Comparison of ENCODE assay signal across 8 cellular contexts in the genomic region with DNA sequence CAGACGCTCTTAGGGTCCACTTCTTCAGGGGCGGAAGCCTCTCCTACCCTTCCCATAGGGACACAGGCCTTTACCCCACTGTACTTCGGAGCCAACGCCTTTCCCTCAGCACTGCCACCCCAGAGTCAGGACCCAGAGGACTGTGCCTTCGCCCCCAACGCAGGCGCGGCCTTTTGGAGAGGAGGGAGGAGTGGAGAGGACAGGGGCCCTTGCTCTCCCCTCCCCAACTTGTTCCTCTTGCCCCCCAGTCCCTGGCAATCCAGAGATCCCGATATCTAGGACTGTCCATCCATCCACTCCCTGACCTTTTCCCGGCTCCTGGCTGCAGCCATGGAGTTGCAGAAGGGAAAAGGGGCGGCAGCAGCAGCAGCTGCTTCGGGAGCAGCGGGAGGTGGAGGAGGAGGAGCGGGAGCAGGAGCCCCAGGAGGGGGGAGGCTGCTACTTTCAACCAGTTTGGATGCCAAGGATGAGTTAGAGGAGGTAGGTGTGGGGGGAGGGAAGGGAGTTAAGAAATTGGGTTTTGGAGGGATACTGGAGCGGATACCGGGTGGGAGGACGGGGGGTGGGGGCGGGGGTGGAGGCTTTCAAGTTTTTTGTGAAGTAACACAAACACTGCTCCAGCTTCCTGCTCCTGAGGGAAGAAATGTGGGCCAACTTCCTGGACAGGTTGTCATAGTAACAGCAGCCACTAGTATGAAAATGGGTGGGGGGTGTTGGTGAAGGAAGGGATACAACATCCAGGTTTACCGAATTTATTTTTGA. TPM values are rescaled to one million over a fixed set of nuclear protein-coding genes. Genes with fewer than 3 reads are reported as not detected.
A peak's percentile ranks its signal among the peaks of the same experiment; 100 is the strongest.
DNase-seq lines count a peak whose midpoint lies in the region; TF ChIP-seq lines count a peak whose summit lies in the region.

No MANE protein-coding gene starts in this region.

- peaks cover 4% of the 10 kb centered on the region for H3K36me3 ChIP-seq in muscle layer of colon (ENCODE audit: insufficient read depth, low read length)

- TF ChIP-seq CTCF in endothelial cell (IDR thresholded peaks at IDR 0.05; ENCODE audit: unreplicated experiment) (no peak), GM10266 (IDR thresholded peaks at IDR 0.05; ENCODE audit: control insufficient read depth, insufficient read depth, low read depth, missing control alignments) (no peak)

- H3K4me1 ChIP-seq in muscle layer of colon (ENCODE audit: insufficient read depth, low read length): peaks cover under 1% of the 10 kb centered on the region

- H3K9me3 Mint-ChIP-seq in activated CD4-positive, alpha-beta memory T cell treated with anti-CD3 and anti-CD28 coated beads for 36 hours: no peaks in the 10 kb centered on the region
- no peaks in the 10 kb centered on the region for H3K9me3 Mint-ChIP-seq in endothelial cell (ENCODE audit: unreplicated experiment)

- no peaks in the 10 kb centered on the region for H3K27me3 ChIP-seq in muscle layer of colon (ENCODE audit: control insufficient read depth in 1 of 2, insufficient read depth in 2 of 2, low read length in 2 of 2)

- H3K27ac ChIP-seq in muscle layer of colon (ENCODE audit: low read depth, low read length): peak overlapping the region; percentile 98

- intact Hi-C loops in activated CD4-positive, alpha-beta memory T cell treated with anti-CD3 and anti-CD28 coated beads for 36 hours (cut with micrococcal nuclease): loop anchor here (5.0 kb wide), 2 partner anchors 49 to 161 kb away; a partner anchor contains a TSS

- peak overlapping the region; percentile 93 to 98 for H3K4me3 ChIP-seq in muscle layer of colon (ENCODE audit: low read depth in 1 of 2, low read length in 2 of 2)

- H3K9ac ChIP-seq in muscle layer of colon (ENCODE audit: low read length): peak overlapping the region; percentile 100

- H3K9me3 ChIP-seq in muscle layer of colon (ENCODE audit: low read length): no peaks in the 10 kb centered on the region

- CTCF ChIA-PET in activated CD4-positive, alpha-beta memory T cell treated with anti-CD3 and anti-CD28 coated beads for 36 hours (lab: Charles Lee): interaction anchor here (0.6 to 1.5 kb wide), 4 partner anchors 28 to 55 kb away, joined by 3 to 5 read pairs (median 4); no protein-coding TSS in a partner anchor

- peak overlapping the region; percentile 97 for H3K27ac Mint-ChIP-seq in activated CD4-positive, alpha-beta memory T cell treated with anti-CD3 and anti-CD28 coated beads for 36 hours
- H3K27ac Mint-ChIP-seq in endothelial cell (ENCODE audit: unreplicated experiment): peak overlapping the region; percentile 100

- POLR2A ChIA-PET in activated CD4-positive, alpha-beta memory T cell treated with anti-CD3 and anti-CD28 coated beads for 36 hours (lab: Charles Lee): interaction anchor here (0.6 to 1.4 kb wide), 5 partner anchors 47 to 262 kb away, joined by 3 to 6 read pairs (median 3); a partner anchor contains a TSS

- peaks cover 1% of the 10 kb centered on the region for H3K36me3 Mint-ChIP-seq in activated CD4-positive, alpha-beta memory T cell treated with anti-CD3 and anti-CD28 coated beads for 36 hours
- H3K36me3 Mint-ChIP-seq in endothelial cell (ENCODE audit: low read depth, unreplicated experiment): peaks cover 14% of the 10 kb centered on the region

- H3K4me1 Mint-ChIP-seq in activated CD4-positive, alpha-beta memory T cell treated with anti-CD3 and anti-CD28 coated beads for 36 hours (ENCODE audit: low read depth): peaks cover 39% of the 10 kb centered on the region
- peaks cover 31% of the 10 kb centered on the region for H3K4me1 Mint-ChIP-seq in endothelial cell (ENCODE audit: unreplicated experiment)

- H3K4me3 Mint-ChIP-seq in activated CD4-positive, alpha-beta memory T cell treated with anti-CD3 and anti-CD28 coated beads for 36 hours: peak overlapping the region; percentile 95
- peak overlapping the region; percentile 90 for H3K4me3 Mint-ChIP-seq in endothelial cell (ENCODE audit: unreplicated experiment)

- DNase-seq in NCI-H1694 treated with DMSO at 0.1 percent for 48 hours (lab: John Stamatoyannopoulos, UW): peak; percentile 19
- no peak for DNase-seq in NCI-H1694 (lab: John Stamatoyannopoulos, UW)
- peak; percentile 60 for DNase-seq in NCI-H2171 treated with DMSO at 0.1 percent for 48 hours (lab: John Stamatoyannopoulos, UW)
- DNase-seq in activated CD4-positive, alpha-beta memory T cell treated with anti-CD3 and anti-CD28 coated beads for 36 hours: peak; percentile 39
- peak; percentile 64 for DNase-seq in endothelial cell (ENCODE audit: low spot score)
- DNase-seq in stimulated activated naive CD4-positive, alpha-beta T cell treated with Interleukin-2 at 50 U/mL for 16 hours (lab: John Stamatoyannopoulos, UW): peak; percentile 12
- no peak for DNase-seq in GM10266 (ENCODE audit: extremely low spot score)

- no peaks in the 10 kb centered on the region for H3K27me3 Mint-ChIP-seq in activated CD4-positive, alpha-beta memory T cell treated with anti-CD3 and anti-CD28 coated beads for 36 hours
- H3K27me3 Mint-ChIP-seq in endothelial cell (ENCODE audit: unreplicated experiment): peaks cover 4% of the 10 kb centered on the region

RNA-seq across cellular contexts. Expression of a gene that starts 0.6 kb away (rescaled TPM):
- 10 to 100 TPM; 45.5 to 47.7 TPM for total RNA-seq in activated CD4-positive, alpha-beta memory T cell treated with anti-CD3 and anti-CD28 coated beads for 36 hours
- total RNA-seq in endothelial cell (ENCODE audit: unreplicated experiment): 69.4 TPM

RNA-seq across cellular contexts. Expression of a gene that starts 46.7 kb away (rescaled TPM):
- 1 to 10 TPM; 5.9 to 7.8 TPM for total RNA-seq in activated CD4-positive, alpha-beta memory T cell treated with anti-CD3 and anti-CD28 coated beads for 36 hours
- total RNA-seq in endothelial cell (ENCODE audit: unreplicated experiment): 72.7 TPM

RNA-seq across cellular contexts. Expression of a gene that starts 50.0 kb away (rescaled TPM):
- total RNA-seq in activated CD4-positive, alpha-beta memory T cell treated with anti-CD3 and anti-CD28 coated beads for 36 hours: under 1 TPM; 0.05 to 0.07 TPM
- total RNA-seq in endothelial cell (ENCODE audit: unreplicated experiment): 57.1 TPM

RNA-seq across cellular contexts. Expression of a gene that starts 57.7 kb away (rescaled TPM):
- 100 to 1,000 TPM; 315 to 323 TPM for total RNA-seq in activated CD4-positive, alpha-beta memory T cell treated with anti-CD3 and anti-CD28 coated beads for 36 hours
- total RNA-seq in endothelial cell (ENCODE audit: unreplicated experiment): 216 TPM

Comparison
In these comparisons a context has a peak if more than half of its experiments do, and no peak if none do; other contexts are left out.
1. DNase-seq: peak in NCI-H1694 treated with DMSO at 0.1 percent for 48 hours (single experiment), NCI-H2171 treated with DMSO at 0.1 percent for 48 hours (single experiment), activated CD4-positive, alpha-beta memory T cell treated with anti-CD3 and anti-CD28 coated beads for 36 hours (single experiment), endothelial cell (single experiment) and stimulated activated naive CD4-positive, alpha-beta T cell treated with Interleukin-2 at 50 U/mL for 16 hours (single experiment); none in NCI-H1694 (single experiment) and GM10266 (single experiment).
2. RNA of a gene that starts 50.0 kb away (total RNA-seq): 57.1 TPM in endothelial cell (single experiment); 0.05 to 0.07 TPM in activated CD4-positive, alpha-beta memory T cell treated with anti-CD3 and anti-CD28 coated beads for 36 hours; every median in the first group is over 10 times any median in the second.